In the genomic region with DNA sequence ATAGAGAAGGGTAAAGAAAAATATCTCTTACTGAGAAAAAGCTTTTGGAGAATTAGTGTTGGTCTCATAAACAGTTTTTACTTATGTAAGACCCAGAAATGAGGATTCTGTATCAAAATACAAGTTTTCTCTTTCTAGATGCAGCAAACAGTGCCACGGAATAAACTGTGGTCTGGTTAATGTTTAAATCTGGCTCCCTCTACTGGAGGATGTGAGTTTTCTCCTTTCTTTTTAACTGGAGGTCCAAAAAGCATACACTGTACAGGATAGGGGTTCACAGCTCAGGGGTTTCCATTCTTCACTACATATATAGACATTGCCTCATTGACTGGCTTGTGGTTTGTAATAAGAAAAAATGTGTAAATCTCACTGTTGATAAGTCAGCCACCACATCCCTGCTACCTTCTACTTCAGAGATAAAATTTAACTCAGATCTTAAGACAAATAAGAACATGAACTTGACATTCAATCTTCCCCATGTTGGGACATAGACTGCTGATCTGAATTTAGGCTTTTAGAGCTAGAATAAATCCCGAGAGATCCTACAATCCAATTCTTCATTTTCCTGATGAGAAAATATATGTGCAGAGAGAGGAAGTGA, we compare ENCODE assay signal across 8 cellular contexts.
DNase-seq lines count a peak whose midpoint lies in the region; ATAC-seq, FAIRE-seq and TF ChIP-seq lines count a peak whose summit lies in the region.

No MANE protein-coding gene starts in this region.

- H3K4me3 ChIP-seq in GM23338 (no peak overlapping the region), LNCaP clone FGC (ENCODE audit: low read depth, low read length) (no peak overlapping the region), endothelial cell of umbilical vein (replicated peaks in 1 of 3; ENCODE audit: insufficient read depth in 1 of 3, low read depth in 1 of 3, low read length in 3 of 3) (no peak overlapping the region)

- H3K4me1 Mint-ChIP-seq in activated CD4-positive, alpha-beta T cell treated with anti-CD3 and anti-CD28 coated beads, Interleukin-2, amount 10 ng/mL, durations not matched to agents 7 days and 5 days = no peaks in the 10 kb centered on the region
- peaks cover 2% of the 10 kb centered on the region for H3K4me1 Mint-ChIP-seq in GM23338

- intact Hi-C loops in endothelial cell of umbilical vein (cut with micrococcal nuclease) = loop anchor here (1.0 to 5.0 kb wide), 6 partner anchors 41 to 497 kb away; no protein-coding TSS in a partner anchor

- H3K27ac ChIP-seq in GM23338 (ENCODE audit: low read depth) = no peak overlapping the region
- H3K27ac ChIP-seq in RWPE1 = no peak overlapping the region
- no peak overlapping the region for H3K27ac ChIP-seq in endothelial cell of umbilical vein (ENCODE audit: insufficient read depth, low read depth, low read length)

- no peaks in the 10 kb centered on the region for H4K20me1 ChIP-seq in GM23338 (replicated peaks; ENCODE audit: insufficient read depth)
- H4K20me1 ChIP-seq in endothelial cell of umbilical vein (replicated peaks; ENCODE audit: control insufficient read depth, extremely low read depth, insufficient read depth, low read length) = no peaks in the 10 kb centered on the region

- H3K27me3 ChIP-seq in GM23338 (ENCODE audit: insufficient read depth) (no peaks in the 10 kb centered on the region), endothelial cell of umbilical vein (ENCODE audit: control insufficient read depth in 2 of 2, insufficient read depth in 2 of 2, low read length in 2 of 2) (peaks cover 29 to 39% of the 10 kb centered on the region in 2 experiments)

- H3K36me3 ChIP-seq in GM23338 (ENCODE audit: insufficient read depth) (no peaks in the 10 kb centered on the region), endothelial cell of umbilical vein (ENCODE audit: control insufficient read depth in 2 of 2, extremely low read depth in 1 of 2, insufficient read depth in 2 of 2, low read length in 2 of 2) (no peaks in the 10 kb centered on the region)

- H3K4me2 ChIP-seq in GM23338 (no peak overlapping the region), endothelial cell of umbilical vein (ENCODE audit: insufficient read depth, low read length) (no peak overlapping the region)

- dilution Hi-C loops in endothelial cell of umbilical vein (cut with MboI; ENCODE audit: extremely low pct_ligation_motif_present, low sequenced_read_pairs) = no loop called here

- peak; percentile 25 for DNase-seq in activated CD4-positive, alpha-beta T cell treated with anti-CD3 and anti-CD28 coated beads, Interleukin-2, amount 10 ng/mL, durations not matched to agents 7 days and 5 days
- DNase-seq in activated CD4-positive, alpha-beta T cell treated with anti-CD3 and anti-CD28 coated beads, Interleukin-2, amount 50 U/mL, for 48 hours = no peak
- DNase-seq in GM23338 (ENCODE audit: low spot score) (peak; percentile 84), LNCaP clone FGC (ENCODE audit: low read depth) (peak; percentile 11), RWPE1 (ENCODE audit: low spot score) (peak; percentile 67), endothelial cell of umbilical vein (ENCODE audit: low read depth, low spot score) (peak; percentile 60), myocyte (ENCODE audit: low read depth) (peak; percentile 68), omental fat pad (ENCODE audit: low spot score) (no peak)

- no peak overlapping the region for H3K4me3 Mint-ChIP-seq in activated CD4-positive, alpha-beta T cell treated with anti-CD3 and anti-CD28 coated beads, Interleukin-2, amount 10 ng/mL, durations not matched to agents 7 days and 5 days
- no peak overlapping the region for H3K4me3 Mint-ChIP-seq in GM23338

- no peak overlapping the region for H3K9ac ChIP-seq in endothelial cell of umbilical vein (replicated peaks; ENCODE audit: extremely low read depth, insufficient read depth, low read length)

- H3K27ac Mint-ChIP-seq in activated CD4-positive, alpha-beta T cell treated with anti-CD3 and anti-CD28 coated beads, Interleukin-2, amount 10 ng/mL, durations not matched to agents 7 days and 5 days = no peak overlapping the region
- no peak overlapping the region for H3K27ac Mint-ChIP-seq in GM23338

- no peaks in the 10 kb centered on the region for H3F3A ChIP-seq in GM23338 (replicated peaks; ENCODE audit: low read depth)

- peaks cover 19% of the 10 kb centered on the region for H3K27me3 Mint-ChIP-seq in activated CD4-positive, alpha-beta T cell treated with anti-CD3 and anti-CD28 coated beads, Interleukin-2, amount 10 ng/mL, durations not matched to agents 7 days and 5 days
- peaks cover 3% of the 10 kb centered on the region for H3K27me3 Mint-ChIP-seq in GM23338 (ENCODE audit: insufficient read depth, low read depth, poor library complexity)

- no peaks in the 10 kb centered on the region for H3K79me2 ChIP-seq in GM23338 (replicated peaks; ENCODE audit: insufficient read depth)
- no peaks in the 10 kb centered on the region for H3K79me2 ChIP-seq in endothelial cell of umbilical vein (ENCODE audit: control insufficient read depth, insufficient read depth, low read length)

- no peaks in the 10 kb centered on the region for H3K9me2 ChIP-seq in GM23338 (ENCODE audit: insufficient read depth)

- no peaks in the 10 kb centered on the region for H3K9me1 ChIP-seq in endothelial cell of umbilical vein (replicated peaks; ENCODE audit: control insufficient read depth, extremely low read depth, insufficient read depth, low read length)

- POLR2A ChIA-PET in activated CD4-positive, alpha-beta T cell treated with anti-CD3 and anti-CD28 coated beads, Interleukin-2, amount 10 ng/mL, durations not matched to agents 7 days and 5 days (lab: Charles Lee) = no interaction called here
- POLR2A ChIA-PET in RWPE1 (lab: Yijun Ruan, JAX; ENCODE audit: low non-redundant PET) (no interaction called here), endothelial cell of umbilical vein (lab: Charles Lee) (no interaction called here)

- H3K9me3 Mint-ChIP-seq in activated CD4-positive, alpha-beta T cell treated with anti-CD3 and anti-CD28 coated beads, Interleukin-2, amount 10 ng/mL, durations not matched to agents 7 days and 5 days = no peaks in the 10 kb centered on the region
- H3K9me3 Mint-ChIP-seq in GM23338 = no peaks in the 10 kb centered on the region

- ATAC-seq in GM23338 (peak; percentile 82), omental fat pad (ENCODE audit: low FRiP score) (no peak)

- FAIRE-seq in endothelial cell of umbilical vein (lab: Jason Lieb, UNC) = peak; percentile 83

- no peaks in the 10 kb centered on the region for H3K36me3 Mint-ChIP-seq in activated CD4-positive, alpha-beta T cell treated with anti-CD3 and anti-CD28 coated beads, Interleukin-2, amount 10 ng/mL, durations not matched to agents 7 days and 5 days (ENCODE audit: low read depth)
- no peaks in the 10 kb centered on the region for H3K36me3 Mint-ChIP-seq in GM23338 (ENCODE audit: low read depth)

- H2AFZ ChIP-seq in GM23338 (no peak overlapping the region), endothelial cell of umbilical vein (ENCODE audit: low read depth, low read length) (no peak overlapping the region)

- BruUV-seq in endothelial cell of umbilical vein (replicated peaks; lab: Mats Ljungman, UMichigan) = no TSS peak

- TF ChIP-seq CTCF in GM23338 (conservative IDR thresholded peaks at IDR 0.05; ENCODE audit: low read depth in 2 of 2) = peak; percentile 77 to 90
- TF ChIP-seq CTCF in LNCaP clone FGC (IDR thresholded peaks at IDR 0.05; ENCODE audit: control insufficient read depth, extremely low read depth, insufficient read depth) = peak; percentile 62
- TF ChIP-seq CTCF in RWPE1 (conservative IDR thresholded peaks at IDR 0.05; ENCODE audit: low read depth) = peak; percentile 81
- TF ChIP-seq CTCF in endothelial cell of umbilical vein (IDR thresholded peaks at IDR 0.05; ENCODE audit: extremely low read depth in 1 of 2, insufficient read depth in 1 of 2, low read depth in 1 of 2, low read length in 2 of 2) = peak; percentile 49 to 53
- TF ChIP-seq CTCF in omental fat pad (IDR thresholded peaks at IDR 0.05) = peak in 1 of 3 donors; percentile 21

- H3K4me1 ChIP-seq in GM23338 (ENCODE audit: insufficient read depth) (no peaks in the 10 kb centered on the region), endothelial cell of umbilical vein (ENCODE audit: control insufficient read depth, extremely low read depth, insufficient read depth, low read length) (peaks cover 5% of the 10 kb centered on the region)

- CTCF ChIA-PET in activated CD4-positive, alpha-beta T cell treated with anti-CD3 and anti-CD28 coated beads, Interleukin-2, amount 10 ng/mL, durations not matched to agents 7 days and 5 days (lab: Charles Lee) = interaction anchor here (0.9 to 1.6 kb wide), 5 partner anchors 21 to 497 kb away, joined by 3 to 4 read pairs (median 3); a partner anchor contains a TSS
- CTCF ChIA-PET in RWPE1 (lab: Yijun Ruan, JAX) = interaction anchor here (0.5 to 1.7 kb wide), 14 partner anchors 8 to 1065 kb away, joined by 3 to 9 read pairs (median 3); a partner anchor contains a TSS
- CTCF ChIA-PET in endothelial cell of umbilical vein (lab: Charles Lee) = interaction anchor here (0.7 to 7.7 kb wide), 25 partner anchors 10 to 683 kb away, joined by 3 to 91 read pairs (median 5); a partner anchor contains a TSS

- TF ChIP-seq POLR2A in endothelial cell of umbilical vein (IDR thresholded peaks at IDR 0.05; ENCODE audit: low read depth, low read length) = no peak

- H3K9me3 ChIP-seq in endothelial cell of umbilical vein (replicated peaks; ENCODE audit: control insufficient read depth, insufficient read depth, low read length) = no peaks in the 10 kb centered on the region

TF ChIP-seq in endothelial cell of umbilical vein, 7 proteins besides CTCF, POLR2A, EP300 and RAD21:
- peak; percentile 35 for TF ChIP-seq EZH2 (IDR thresholded peaks at IDR 0.05; ENCODE audit: borderline replicate concordance, low read depth, low read length, severe bottlenecking)
- TF ChIP-seq, protein P1, sequence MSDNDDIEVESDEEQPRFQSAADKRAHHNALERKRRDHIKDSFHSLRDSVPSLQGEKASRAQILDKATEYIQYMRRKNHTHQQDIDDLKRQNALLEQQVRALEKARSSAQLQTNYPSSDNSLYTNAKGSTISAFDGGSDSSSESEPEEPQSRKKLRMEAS (IDR thresholded peaks at IDR 0.05; ENCODE audit: insufficient read depth, insufficient read length) = no peak

Comparison
In these comparisons a context has a peak if more than half of its experiments do, and no peak if none do; other contexts are left out.
1. DNase-seq: peak in activated CD4-positive, alpha-beta T cell treated with anti-CD3 and anti-CD28 coated beads, Interleukin-2, amount 10 ng/mL, durations not matched to agents 7 days and 5 days (single experiment), GM23338 (single experiment), LNCaP clone FGC (single experiment), RWPE1 (single experiment), endothelial cell of umbilical vein (single experiment) and myocyte (single experiment); none in activated CD4-positive, alpha-beta T cell treated with anti-CD3 and anti-CD28 coated beads, Interleukin-2, amount 50 U/mL, for 48 hours (0 of 2) and omental fat pad (single experiment).